18 cellular contexts compared by ENCODE assay signal in genomic region chr12:97927991-97928390, GRCh38.
"Had no signal": no experiment of that assay in that cellular context is flagged by ENCODE, and none has a peak within 500 bp of the region (broad histone marks: within the 10 kb centered on the region; RNA-seq: fewer than 3 reads in every experiment).

No MANE protein-coding gene starts in this region.

- H3K9me3 Mint-ChIP-seq: neural crest cell had no signal

- H3K27me3 ChIP-seq: ovary had no signal

- H3K27ac Mint-ChIP-seq: immature natural killer cell; naive thymus-derived CD4-positive, alpha-beta T cell; progenitor cell of endocrine pancreas had no signal

- H3K36me3 ChIP-seq: ovary had no signal

- H3K27ac ChIP-seq: ovary had no signal

- DNase-seq: effector memory CD4-positive, alpha-beta T cell; foreskin fibroblast; immature natural killer cell; kidney; left cardiac atrium; left ventricle myocardium superior; mesendoderm; naive thymus-derived CD4-positive, alpha-beta T cell; nucleus accumbens; ovary; right cardiac atrium; small intestine; stimulated activated CD4-positive, alpha-beta T cell treated with anti-CD3 and anti-CD28 coated beads, Interleukin-2, amount 100 ng/mL, for 48 hours; stimulated activated naive CD4-positive, alpha-beta T cell treated with Interleukin-2 at 50 U/mL for 16 hours; trophoblast cell had no signal

- H3K4me3 Mint-ChIP-seq: immature natural killer cell; naive thymus-derived CD4-positive, alpha-beta T cell; neural crest cell had no signal

- H3K27me3 Mint-ChIP-seq: naive thymus-derived CD4-positive, alpha-beta T cell; progenitor cell of endocrine pancreas had no signal

- H3K9me3 ChIP-seq: ovary had no signal

- H3K36me3 Mint-ChIP-seq: immature natural killer cell; naive thymus-derived CD4-positive, alpha-beta T cell had no signal

- H3K4me1 Mint-ChIP-seq: immature natural killer cell; naive thymus-derived CD4-positive, alpha-beta T cell; neural crest cell had no signal

- H3K4me3 ChIP-seq: lung, ovary had no signal
